ENCODE assay signal across 8 cellular contexts in the genomic region with DNA sequence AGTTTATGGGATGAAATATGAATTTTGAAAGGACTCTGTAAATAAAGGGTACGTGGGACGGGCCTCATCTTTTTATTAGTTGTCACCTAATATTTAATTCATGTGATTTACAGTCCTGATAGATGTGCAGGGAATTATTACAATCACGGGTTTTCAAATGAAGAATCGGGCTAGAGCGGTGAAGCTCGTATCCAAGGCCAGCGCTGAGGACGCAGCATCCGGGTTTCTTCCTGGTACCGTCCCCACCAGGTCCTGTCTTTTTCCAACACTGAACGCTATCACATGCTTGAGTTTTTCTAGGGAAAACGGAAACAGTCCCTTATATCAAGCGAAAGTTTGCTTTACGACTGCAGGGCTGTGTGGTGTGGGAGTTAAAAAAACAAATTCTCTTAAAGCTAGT. TPM values are rescaled to one million over a fixed set of nuclear protein-coding genes. Genes with fewer than 3 reads are reported as not detected.
A peak's percentile ranks its signal among the peaks of the same experiment; 100 is the strongest.
DNase-seq lines count a peak whose midpoint lies in the region; ATAC-seq and TF ChIP-seq lines count a peak whose summit lies in the region.

No MANE protein-coding gene starts in this region.

- H3K4me2 ChIP-seq in SU-DHL-6 (ENCODE audit: low read depth, low read length, poor library complexity, severe bottlenecking) = peak overlapping the region; percentile 94

- no peaks in the 10 kb centered on the region for H3K4me1 ChIP-seq in endocrine pancreas (ENCODE audit: control insufficient read depth, insufficient read depth, low read length)
- peaks cover 3% of the 10 kb centered on the region for H3K4me1 ChIP-seq in mesodermal cell (ENCODE audit: control insufficient read depth, insufficient read depth, low read length, poor library complexity, severe bottlenecking)
- peaks cover 28% of the 10 kb centered on the region for H3K4me1 ChIP-seq in upper lobe of right lung

- DNase-seq in Right ventricle myocardium superior = peak; percentile 53
- no peak for DNase-seq in Right ventricle myocardium inferior (ENCODE audit: missing footprints)
- DNase-seq in upper lobe of right lung = peak; percentile 62
- no peak for DNase-seq in NCI-H226

- no peaks in the 10 kb centered on the region for H3K9me3 ChIP-seq in SU-DHL-6 (ENCODE audit: insufficient read depth, low read length)
- no peaks in the 10 kb centered on the region for H3K9me3 ChIP-seq in endocrine pancreas (ENCODE audit: control insufficient read depth, low read length)
- H3K9me3 ChIP-seq in mesodermal cell (ENCODE audit: control insufficient read depth, low read length) = no peaks in the 10 kb centered on the region
- no peaks in the 10 kb centered on the region for H3K9me3 ChIP-seq in upper lobe of right lung

- H3K79me2 ChIP-seq in SU-DHL-6 (ENCODE audit: insufficient read depth, low read length) = peaks cover 33% of the 10 kb centered on the region

- H3F3A ChIP-seq in SU-DHL-6 (ENCODE audit: insufficient read depth) = no peaks in the 10 kb centered on the region

- H4K20me1 ChIP-seq in SU-DHL-6 (ENCODE audit: low read depth, low read length) = no peaks in the 10 kb centered on the region

- peak overlapping the region; percentile 44 for H2AFZ ChIP-seq in SU-DHL-6 (ENCODE audit: low read depth, low read length, severe bottlenecking)

- WGBS in mesodermal cell (ENCODE audit: insufficient coverage in 2 of 2), 2 experiments = 37 to 47% methylated on average over 9 to 10 of the region's 14 CpGs

- H3K36me3 ChIP-seq in SU-DHL-6 (ENCODE audit: low read length) (peaks cover 6% of the 10 kb centered on the region), endocrine pancreas (ENCODE audit: control insufficient read depth, insufficient read depth, low read length) (peaks cover 6% of the 10 kb centered on the region), mesodermal cell (ENCODE audit: control insufficient read depth, insufficient read depth, low read length) (peaks cover 37% of the 10 kb centered on the region), upper lobe of right lung (peaks cover 31% of the 10 kb centered on the region)

- no peak for ATAC-seq in Right ventricle myocardium superior (ENCODE audit: poor library complexity)
- ATAC-seq in Right ventricle myocardium inferior = no peak
- ATAC-seq in upper lobe of right lung = no peak
- ATAC-seq in HG02678 (IDR thresholded peaks at IDR 0.05; ENCODE audit: unreplicated experiment) = no peak

- TF ChIP-seq CTCF in SU-DHL-6 (IDR thresholded peaks at IDR 0.05; ENCODE audit: insufficient read depth, low read length, poor library complexity, severe bottlenecking) = no peak
- no peak for TF ChIP-seq CTCF in upper lobe of right lung (IDR thresholded peaks at IDR 0.05)

- no peaks in the 10 kb centered on the region for H3K27me3 ChIP-seq in SU-DHL-6 (ENCODE audit: low read length)
- no peaks in the 10 kb centered on the region for H3K27me3 ChIP-seq in endocrine pancreas (ENCODE audit: control insufficient read depth, insufficient read depth, low read length)
- no peaks in the 10 kb centered on the region for H3K27me3 ChIP-seq in upper lobe of right lung

- no peaks in the 10 kb centered on the region for H3K9me2 ChIP-seq in SU-DHL-6 (replicated peaks; ENCODE audit: insufficient read depth, low read length)

- H3K27ac ChIP-seq in SU-DHL-6 (ENCODE audit: low read depth, low read length) (peak overlapping the region; percentile 77), mesodermal cell (ENCODE audit: low read depth, low read length, severe bottlenecking) (peak overlapping the region; percentile 95), upper lobe of right lung (peak overlapping the region; percentile 99)

- intact Hi-C loops in Right ventricle myocardium superior (cut with DNase I) = no loop called here
- intact Hi-C loops in Right ventricle myocardium inferior (cut with DNase I) = no loop called here
- intact Hi-C loops in upper lobe of right lung (cut with DNase I) = no loop called here

- peak overlapping the region; percentile 80 for H3K9ac ChIP-seq in SU-DHL-6 (ENCODE audit: low read length)
- H3K9ac ChIP-seq in endocrine pancreas (ENCODE audit: control insufficient read depth, insufficient read depth, low read length) = peak overlapping the region; percentile 98

- H3K4me3 ChIP-seq in SU-DHL-6 (ENCODE audit: insufficient read depth, low read length, poor library complexity, severe bottlenecking) (peak overlapping the region; percentile 75), endocrine pancreas (ENCODE audit: control insufficient read depth, insufficient read depth, low read length) (peak overlapping the region; percentile 94), mesodermal cell (ENCODE audit: extremely low read depth, insufficient read depth, low read length, poor library complexity, severe bottlenecking) (peak overlapping the region; percentile 64), upper lobe of right lung (peak overlapping the region; percentile 82)

RNA-seq across cellular contexts. Expression of gene SMDT1, which starts 0.8 kb away (rescaled TPM):
- 179 TPM for total RNA-seq in Right ventricle myocardium superior
- 172 TPM for total RNA-seq in Right ventricle myocardium inferior
- 63.3 TPM for polyA plus RNA-seq in mesodermal cell (2013, experiment 1 of 2)
- 47.4 TPM for polyA plus RNA-seq in mesodermal cell (2013, experiment 2 of 2)
- 113 TPM for total RNA-seq in upper lobe of right lung

RNA-seq across cellular contexts. Expression of gene PHETA2, which starts 6.2 kb away (rescaled TPM):
- total RNA-seq in Right ventricle myocardium superior (4.2 TPM), Right ventricle myocardium inferior (6.2 TPM), upper lobe of right lung (15.4 TPM)
- polyA plus RNA-seq in mesodermal cell (2013, experiment 1 of 2) = 2.9 TPM
- polyA plus RNA-seq in mesodermal cell (2013, experiment 2 of 2) = 1.9 TPM

RNA-seq across cellular contexts. Expression of gene NAGA, which starts 9.7 kb away (rescaled TPM):
- 11.8 TPM for total RNA-seq in Right ventricle myocardium superior
- 14.3 TPM for total RNA-seq in Right ventricle myocardium inferior
- 28.3 TPM for polyA plus RNA-seq in mesodermal cell (2013, experiment 1 of 2)
- 25.8 TPM for polyA plus RNA-seq in mesodermal cell (2013, experiment 2 of 2)
- 28.6 TPM for total RNA-seq in upper lobe of right lung

RNA-seq across cellular contexts. Expression of gene NDUFA6, which starts 10.3 kb away (rescaled TPM):
- 298 TPM for total RNA-seq in Right ventricle myocardium superior
- total RNA-seq in Right ventricle myocardium inferior = 296 TPM
- 99.6 TPM for polyA plus RNA-seq in mesodermal cell (2013, experiment 1 of 2)
- 96.8 TPM for polyA plus RNA-seq in mesodermal cell (2013, experiment 2 of 2)
- 46.2 TPM for total RNA-seq in upper lobe of right lung

RNA-seq across cellular contexts. Expression of gene CYP2D6, which starts 50.3 kb away (rescaled TPM):
- total RNA-seq in Right ventricle myocardium superior (not detected), Right ventricle myocardium inferior (not detected), upper lobe of right lung (1.0 TPM)
- 1.00 TPM for polyA plus RNA-seq in mesodermal cell (2013, experiment 1 of 2)
- polyA plus RNA-seq in mesodermal cell (2013, experiment 2 of 2) = 0.76 TPM

Comparison
In these comparisons a context has a peak if more than half of its experiments do, and no peak if none do; other contexts are left out.
1. DNase-seq: peak in Right ventricle myocardium superior (single experiment) and upper lobe of right lung (single experiment); none in Right ventricle myocardium inferior (single experiment) and NCI-H226 (single experiment).
2. Peak in every context shown above with its lines, with median percentiles within 50 percentile points of each other: H3K27ac ChIP-seq and H3K4me3 ChIP-seq.